8 cellular contexts compared by ENCODE assay signal in the genomic region with DNA sequence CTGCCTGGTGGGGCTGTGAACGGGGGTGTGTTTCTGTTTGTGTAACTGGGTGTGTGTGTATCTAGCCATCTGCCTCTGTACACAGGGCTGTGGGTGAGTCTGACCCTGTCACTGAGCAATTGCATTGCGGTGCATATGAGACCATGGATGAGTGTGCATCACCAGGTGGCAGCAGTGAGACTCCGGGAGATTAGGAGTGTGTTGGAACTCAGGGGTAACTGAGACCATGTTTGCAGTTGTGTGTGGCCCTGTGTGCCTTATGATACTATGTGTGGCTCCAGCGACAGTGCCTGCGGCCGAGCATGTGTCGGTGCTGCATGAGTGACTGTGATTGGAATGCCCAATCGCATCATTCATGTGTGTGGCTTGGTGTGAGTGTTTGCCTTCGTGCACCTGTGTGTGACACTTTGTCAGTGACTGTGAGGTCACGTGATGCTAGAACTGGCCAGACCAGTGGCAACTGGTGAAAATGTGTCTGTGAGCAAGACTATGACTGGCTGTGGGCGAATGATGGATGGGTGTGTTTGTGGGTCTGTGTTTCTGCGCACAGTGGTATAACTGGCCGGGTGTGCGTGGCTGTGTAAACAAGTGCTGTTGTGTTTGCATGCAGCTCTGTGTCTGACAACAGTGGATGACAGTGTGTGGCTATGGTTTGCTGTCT. TPM values are rescaled to one million over a fixed set of nuclear protein-coding genes. Genes with fewer than 3 reads are reported as not detected.
DNase-seq lines count a peak whose midpoint lies in the region; ATAC-seq and TF ChIP-seq lines count a peak whose summit lies in the region.

No MANE protein-coding gene starts in this region.

- peak in 5 of 7 experiments; percentile 47 to 71 (median 53) for DNase-seq in CD8-positive, alpha-beta T cell
- DNase-seq in GM20000 (ENCODE audit: low spot score) = peak; percentile 51
- peak; percentile 59 for DNase-seq in MV-4-11 (lab: John Stamatoyannopoulos, UW)
- peak; percentile 71 for DNase-seq in WERI-Rb-1
- DNase-seq in choroid plexus epithelial cell (ENCODE audit: low read depth) = peak; percentile 75
- peak in 1 of 2 donors; percentile 78 for DNase-seq in left lung
- peak; percentile 32 to 37 for DNase-seq in stimulated activated CD4-positive, alpha-beta T cell treated with anti-CD3 and anti-CD28 coated beads, Interleukin-4, amount 100 ng/mL, for 48 hours (ENCODE audit: low read depth in 2 of 2)

- no peaks in the 10 kb centered on the region for H3K27me3 ChIP-seq in CD8-positive, alpha-beta T cell (ENCODE audit: insufficient read depth, low read length)
- H3K27me3 ChIP-seq in WERI-Rb-1 (ENCODE audit: insufficient read depth, low read depth, severe bottlenecking) (no peaks in the 10 kb centered on the region), left lung (no peaks in the 10 kb centered on the region)

- intact Hi-C loops in CD8-positive, alpha-beta T cell (cut with DNase I, micrococcal nuclease) = loop anchor here in 1 of 2 experiments (1.0 kb wide), 1 partner anchor 36 kb away; no protein-coding TSS in a partner anchor
- intact Hi-C loops in left lung (cut with DNase I) = no loop called here

- ATAC-seq in CD8-positive, alpha-beta T cell = peak; percentile 62
- ATAC-seq in left lung (peak; percentile 86), HG03378 (IDR thresholded peaks at IDR 0.05; ENCODE audit: unreplicated experiment) (no peak)

- POLR2A ChIA-PET in CD8-positive, alpha-beta T cell (lab: Charles Lee) = no interaction called here

- H3K4me3 ChIP-seq in CD8-positive, alpha-beta T cell (ENCODE audit: low read depth, low read length) = no peak overlapping the region
- no peak overlapping the region for H3K4me3 ChIP-seq in WERI-Rb-1 (ENCODE audit: low read depth, low read length)
- H3K4me3 ChIP-seq in choroid plexus epithelial cell (ENCODE audit: low read depth, low read length) = no peak overlapping the region
- no peak overlapping the region for H3K4me3 ChIP-seq in left lung

- peaks cover 19% of the 10 kb centered on the region for H3K36me3 ChIP-seq in CD8-positive, alpha-beta T cell (ENCODE audit: insufficient read depth, low read length)
- H3K36me3 ChIP-seq in WERI-Rb-1 (no peaks in the 10 kb centered on the region; the same call in 1 of the 2 replicates), left lung (peaks cover 0 to 74% of the 10 kb centered on the region in 2 donors)

- H3K9me3 Mint-ChIP-seq in CD8-positive, alpha-beta T cell = no peaks in the 10 kb centered on the region

- no peaks in the 10 kb centered on the region for H3K27me3 Mint-ChIP-seq in CD8-positive, alpha-beta T cell (ENCODE audit: low read depth)

- H3K9me3 ChIP-seq in CD8-positive, alpha-beta T cell (ENCODE audit: low read length) = no peaks in the 10 kb centered on the region
- H3K9me3 ChIP-seq in WERI-Rb-1 (ENCODE audit: severe bottlenecking) (no peaks in the 10 kb centered on the region), left lung (no peaks in the 10 kb centered on the region)

- H3K36me3 Mint-ChIP-seq in CD8-positive, alpha-beta T cell = peaks cover 72% of the 10 kb centered on the region

- H3K4me3 Mint-ChIP-seq in CD8-positive, alpha-beta T cell = no peak overlapping the region

- TF ChIP-seq CTCF in CD8-positive, alpha-beta T cell (IDR thresholded peaks at IDR 0.05) = no peak
- TF ChIP-seq CTCF in GM20000 (IDR thresholded peaks at IDR 0.05; ENCODE audit: extremely low read depth, missing control alignments) = peak; percentile 39
- TF ChIP-seq CTCF in WERI-Rb-1 (IDR thresholded peaks at IDR 0.05; ENCODE audit: low read depth, low read length) = peak; percentile 88
- TF ChIP-seq CTCF in choroid plexus epithelial cell (conservative IDR thresholded peaks at IDR 0.05; ENCODE audit: low read depth, low read length) = peak; percentile 85
- TF ChIP-seq CTCF in left lung (IDR thresholded peaks at IDR 0.05) = peak; percentile 62 to 69

- peaks cover 18% of the 10 kb centered on the region for H3K4me1 Mint-ChIP-seq in CD8-positive, alpha-beta T cell (ENCODE audit: low read depth)

- CTCF ChIA-PET in CD8-positive, alpha-beta T cell (lab: Charles Lee) = interaction anchor here (0.7 to 7.3 kb wide), 13 partner anchors 8 to 152 kb away, joined by 3 to 123 read pairs (median 4); a partner anchor contains a TSS

- no peak overlapping the region for H3K27ac ChIP-seq in CD8-positive, alpha-beta T cell (ENCODE audit: low read depth, low read length)
- H3K27ac ChIP-seq in WERI-Rb-1 = no peak overlapping the region
- peak overlapping the region in 1 of 2 donors; percentile 50 for H3K27ac ChIP-seq in left lung

- no peaks in the 10 kb centered on the region for H3K4me1 ChIP-seq in CD8-positive, alpha-beta T cell (ENCODE audit: insufficient read depth, low read length)
- H3K4me1 ChIP-seq in left lung = peaks cover 5 to 21% of the 10 kb centered on the region in 2 donors

- peak overlapping the region; percentile 80 for H3K27ac Mint-ChIP-seq in CD8-positive, alpha-beta T cell

RNA-seq across cellular contexts. Expression of a gene that starts 14.0 kb away (rescaled TPM):
- total RNA-seq in CD8-positive, alpha-beta T cell = 10 to 100 TPM; 19.0 to 19.6 TPM
- total RNA-seq in left lung = 10 to 100 TPM; 29.0 to 36.9 TPM

RNA-seq across cellular contexts. Expression of a gene that starts 24.9 kb away (rescaled TPM):
- total RNA-seq in CD8-positive, alpha-beta T cell = 10 to 100 TPM; 64.4 to 70.8 TPM
- total RNA-seq in left lung = 10 to 100 TPM; 33.3 to 47.5 TPM

RNA-seq across cellular contexts. Expression of a gene that starts 34.5 kb away (rescaled TPM):
- total RNA-seq in CD8-positive, alpha-beta T cell = 1 to 10 TPM; 1.8 to 1.9 TPM
- 1 to 10 TPM; 2.9 to 5.3 TPM for total RNA-seq in left lung
